ENCODE assay signal across 24 cellular contexts in the genomic region with DNA sequence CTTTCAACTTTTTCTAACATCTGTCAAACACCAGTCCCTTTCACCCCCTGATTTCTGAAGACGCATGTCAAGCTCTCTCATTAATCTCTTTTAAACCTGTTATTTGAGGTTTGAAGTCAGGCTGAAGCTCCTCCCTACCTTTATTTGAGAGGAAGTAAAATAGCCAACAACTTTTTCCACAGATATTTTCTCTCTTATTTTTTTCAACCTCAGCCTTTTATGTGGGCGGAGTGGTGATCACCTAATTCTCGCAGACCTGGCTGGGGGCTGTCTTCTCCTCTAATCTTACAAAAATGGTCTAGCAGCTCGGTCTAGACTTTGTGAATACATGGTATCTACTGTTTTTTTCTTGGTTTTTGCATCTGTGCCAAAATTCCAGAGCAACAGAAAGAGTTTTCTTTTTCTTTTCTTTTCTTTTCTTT.
DNase-seq lines count a peak whose midpoint lies in the region; FAIRE-seq lines count a peak whose summit lies in the region.
"Had no signal": no experiment of that assay in that cellular context is flagged by ENCODE, and none has a peak within 500 bp of the region (broad histone marks: within the 10 kb centered on the region; RNA-seq: fewer than 3 reads in every experiment).

No MANE protein-coding gene starts in this region.

- no peak overlapping the region for H2AK5ac ChIP-seq in mesendoderm (ENCODE audit: low read length)

- H3K4ac ChIP-seq in mesendoderm (ENCODE audit: low read depth, low read length) = no peak overlapping the region

- no peak overlapping the region for H3K23ac ChIP-seq in mesendoderm (ENCODE audit: low read length)

- no peaks in the 10 kb centered on the region for H3K79me2 ChIP-seq in mesendoderm (ENCODE audit: control insufficient read depth, insufficient read depth, low read length)

- H2BK15ac ChIP-seq in mesendoderm (replicated peaks; ENCODE audit: low read depth) = no peak overlapping the region

- no peak overlapping the region for H3K18ac ChIP-seq in mesendoderm (ENCODE audit: low read length)

- H3K79me1 ChIP-seq in mesendoderm (ENCODE audit: low read length) = no peaks in the 10 kb centered on the region

- WGBS in mesendoderm (ENCODE audit: extremely low coverage, insufficient coverage, low lambda C conversion rate) = no CpG with 5 or more reads among the region's 4 CpGs

- H3K9ac ChIP-seq in mesendoderm (ENCODE audit: low read length) = no peak overlapping the region

- no peak overlapping the region for H3K4me2 ChIP-seq in mesendoderm (ENCODE audit: low read length)

- no peaks in the 10 kb centered on the region for H3K27me3 ChIP-seq in mesendoderm (ENCODE audit: insufficient read depth, low read length, poor library complexity)

- no peak overlapping the region for H3K4me3 ChIP-seq in mesendoderm (ENCODE audit: low read length)

- no peak overlapping the region for H3K27ac ChIP-seq in mesendoderm (ENCODE audit: low read depth, low read length)
- H3K27ac ChIP-seq: 22Rv1, C4-2B had no signal

- DNase-seq in NCI-H82 (lab: John Stamatoyannopoulos, UW) (peak; percentile 20), NCI-H82 treated with DMSO at 0.1 percent for 48 hours (lab: John Stamatoyannopoulos, UW; ENCODE audit: unreplicated experiment) (no peak), SW480 (ENCODE audit: low spot score) (peak; percentile 36), mesendoderm (no peak), urothelium cell line (ENCODE audit: low spot score) (peak; percentile 14), COLO668 (lab: John Stamatoyannopoulos, UW; ENCODE audit: unreplicated experiment) (no peak), NCI-H345 treated with DMSO at 0.1 percent for 48 hours (lab: John Stamatoyannopoulos, UW; ENCODE audit: unreplicated experiment) (no peak), superior temporal gyrus (ENCODE audit: extremely low spot score) (no peak)
- DNase-seq: AML-193; CD8-positive, alpha-beta memory T cell; DMS53; Kasumi-1; NCI-H1092 treated with DMSO at 0.1 percent for 48 hours; NCI-H1436 treated with DMSO at 0.1 percent for 48 hours; NCI-H1930; NCI-H2227 treated with DMSO at 0.1 percent for 48 hours; NCI-H510A treated with DMSO at 0.1 percent for 48 hours; NCI-H774; Right ventricle myocardium superior; SW 1271 had no signal

- no peak overlapping the region for H3K56ac ChIP-seq in mesendoderm (ENCODE audit: low read length)

- H4K8ac ChIP-seq in mesendoderm (ENCODE audit: low read depth, low read length) = peak overlapping the region; percentile 28

- H2BK120ac ChIP-seq in mesendoderm (ENCODE audit: low read depth, low read length) = no peak overlapping the region

- FAIRE-seq in urothelium cell line (lab: Jason Lieb, UNC) = no peak
- FAIRE-seq: D721Med, GM19239 had no signal

- H4K5ac ChIP-seq in mesendoderm (ENCODE audit: low read length) = no peak overlapping the region

- no peaks in the 10 kb centered on the region for H3K4me1 ChIP-seq in mesendoderm (ENCODE audit: control insufficient read depth, low read depth, low read length)

- no peaks in the 10 kb centered on the region for H3K36me3 ChIP-seq in mesendoderm (ENCODE audit: control insufficient read depth, insufficient read depth, low read length)

- H2BK5ac ChIP-seq in mesendoderm (ENCODE audit: low read length) = no peak overlapping the region

Comparison
In these comparisons a context has a peak if more than half of its experiments do, and no peak if none do; other contexts are left out.
1. DNase-seq: peak in NCI-H82 (single experiment), SW480 (single experiment) and urothelium cell line (single experiment); none in NCI-H82 treated with DMSO at 0.1 percent for 48 hours (single experiment), mesendoderm (single experiment), COLO668 (single experiment), NCI-H345 treated with DMSO at 0.1 percent for 48 hours (single experiment) and superior temporal gyrus (single experiment).